Comparison of ENCODE assay signal across 19 cellular contexts in the genomic region with DNA sequence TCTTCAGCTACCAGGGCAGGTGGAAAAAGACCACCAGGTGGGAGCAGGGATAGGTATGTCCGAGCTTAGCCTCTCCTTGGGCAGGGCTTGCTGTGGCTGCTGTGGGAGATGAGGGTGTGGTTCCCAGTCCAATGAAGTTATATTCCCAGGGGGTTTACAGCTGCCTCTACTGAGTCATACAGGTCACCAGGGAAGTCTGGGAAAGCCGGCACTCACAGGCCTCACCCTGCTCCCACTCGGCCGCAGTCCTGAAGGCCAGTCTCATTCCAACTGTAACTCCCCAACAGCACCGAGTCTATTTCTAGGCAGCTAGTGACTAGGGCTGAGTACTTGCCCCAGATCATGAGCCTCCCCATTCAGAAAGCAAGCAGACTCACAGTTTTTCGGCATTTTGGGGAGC.
DNase-seq lines count a peak whose midpoint lies in the region; ATAC-seq and TF ChIP-seq lines count a peak whose summit lies in the region.
"Had no signal": no experiment of that assay in that cellular context is flagged by ENCODE, and none has a peak within 500 bp of the region (broad histone marks: within the 10 kb centered on the region; RNA-seq: fewer than 3 reads in every experiment).

No MANE protein-coding gene starts in this region.

- DNase-seq in MCF 10A (ENCODE audit: unreplicated experiment) (peak; percentile 77), breast epithelium (ENCODE audit: low spot score in 2 of 2) (no peak), mammary epithelial cell (peak; percentile 29), myocyte (ENCODE audit: low read depth) (peak; percentile 51), NCI-H1092 treated with DMSO at 0.1 percent for 48 hours (lab: John Stamatoyannopoulos, UW) (no peak), adrenal gland (no peak), T-helper 17 cell (no peak)
- DNase-seq: CD4-positive, alpha-beta memory T cell; DND-41; GF-D8; KG1; MM.1S; NCI-H1105 treated with DMSO at 0.1 percent for 48 hours; NCI-H1694 treated with DMSO at 0.1 percent for 48 hours; NCI-H345; NCI-H526 treated with DMSO at 0.1 percent for 48 hours; SW 1271 had no signal

- H3K27me3 Mint-ChIP-seq in MCF 10A (ENCODE audit: insufficient read depth, unreplicated experiment) (no peaks in the 10 kb centered on the region), T-helper 17 cell (no peaks in the 10 kb centered on the region)
- H3K27me3 Mint-ChIP-seq: CD4-positive, alpha-beta memory T cell had no signal

- H3K9me3 ChIP-seq in breast epithelium (no peaks in the 10 kb centered on the region), mammary epithelial cell (replicated peaks; ENCODE audit: insufficient read depth, low read length) (no peaks in the 10 kb centered on the region), adrenal gland (replicated peaks in 1 of 3) (no peaks in the 10 kb centered on the region), T-helper 17 cell (ENCODE audit: control insufficient read depth, low read length, poor library complexity, severe bottlenecking) (no peaks in the 10 kb centered on the region)

- WGBS in mammary epithelial cell (ENCODE audit: low coverage, missing lambda C conversion rate), result 79% methylated on average over 6 of the region's 6 CpGs
- WGBS in adrenal gland, 4 donors, result 91 to 98% (median 93%) methylated on average over 5 to 6 of the region's 6 CpGs

- H3K4me1 Mint-ChIP-seq in MCF 10A (ENCODE audit: insufficient read depth, unreplicated experiment) (peaks cover 20% of the 10 kb centered on the region), T-helper 17 cell (peaks cover 12% of the 10 kb centered on the region)

- CTCF ChIA-PET in MCF 10A (lab: Yijun Ruan, JAX), result no interaction called here
- CTCF ChIA-PET in mammary epithelial cell (lab: Charles Lee; ENCODE audit: low non-redundant PET), result no interaction called here

- peaks cover 71% of the 10 kb centered on the region for H3K79me2 ChIP-seq in mammary epithelial cell (ENCODE audit: insufficient read depth, low read length)

- H4K20me1 ChIP-seq in mammary epithelial cell (ENCODE audit: insufficient read depth, low read length), result no peaks in the 10 kb centered on the region

- no peak overlapping the region for H2AFZ ChIP-seq in mammary epithelial cell (ENCODE audit: low read depth, low read length)

- TF ChIP-seq POLR2A in breast epithelium (IDR thresholded peaks at IDR 0.05) (no peak), adrenal gland (IDR thresholded peaks at IDR 0.05) (no peak)

- no peaks in the 10 kb centered on the region for H3K4me1 ChIP-seq in breast epithelium
- H3K4me1 ChIP-seq in mammary epithelial cell (ENCODE audit: insufficient read depth, low read length), result peaks cover 17% of the 10 kb centered on the region
- no peaks in the 10 kb centered on the region for H3K4me1 ChIP-seq in adrenal gland (replicated peaks in 1 of 2)

- POLR2A ChIA-PET in MCF 10A (lab: Yijun Ruan, JAX), result interaction anchor here (0.7 to 1.8 kb wide), 7 partner anchors 10 to 234 kb away, joined by 3 to 8 read pairs (median 4); no protein-coding TSS in a partner anchor

- no peak overlapping the region for H3K4me3 ChIP-seq in breast epithelium
- H3K4me3 ChIP-seq in mammary epithelial cell (replicated peaks in 1 of 3; ENCODE audit: insufficient read depth in 1 of 3, low read depth in 2 of 3, low read length in 3 of 3), result no peak overlapping the region
- no peak overlapping the region for H3K4me3 ChIP-seq in adrenal gland

- H3K36me3 ChIP-seq in breast epithelium, result no peaks in the 10 kb centered on the region
- no peaks in the 10 kb centered on the region for H3K36me3 ChIP-seq in mammary epithelial cell (ENCODE audit: insufficient read depth, low read length)
- H3K36me3 ChIP-seq in adrenal gland (replicated peaks in 1 of 2), result no peaks in the 10 kb centered on the region

- H3K9me3 Mint-ChIP-seq in MCF 10A (ENCODE audit: unreplicated experiment), result no peaks in the 10 kb centered on the region

- peak overlapping the region; percentile 28 for H3K27ac Mint-ChIP-seq in MCF 10A (ENCODE audit: low read depth, unreplicated experiment)
- H3K27ac Mint-ChIP-seq in T-helper 17 cell, result no peak overlapping the region
- H3K27ac Mint-ChIP-seq: CD4-positive, alpha-beta memory T cell had no signal

- dilution Hi-C loops in mammary epithelial cell (cut with HindIII; ENCODE audit: low sequenced_read_pairs), result no loop called here

- H3K4me3 Mint-ChIP-seq in MCF 10A (ENCODE audit: unreplicated experiment), result no peak overlapping the region
- H3K4me3 Mint-ChIP-seq in T-helper 17 cell, result no peak overlapping the region
- H3K4me3 Mint-ChIP-seq: CD4-positive, alpha-beta memory T cell had no signal

- in situ Hi-C loops in mammary epithelial cell (cut with MboI; ENCODE audit: low sequenced_read_pairs in 2 of 2), result no loop called here

- H3K4me2 ChIP-seq in mammary epithelial cell (ENCODE audit: insufficient read depth, low read depth, low read length), result no peak overlapping the region

- no peaks in the 10 kb centered on the region for H3K36me3 Mint-ChIP-seq in MCF 10A (ENCODE audit: insufficient read depth, unreplicated experiment)
- peaks cover 3% of the 10 kb centered on the region for H3K36me3 Mint-ChIP-seq in T-helper 17 cell (ENCODE audit: low read depth)

- no peak for TF ChIP-seq CTCF in MCF 10A (IDR thresholded peaks at IDR 0.05; ENCODE audit: unreplicated experiment)
- TF ChIP-seq CTCF in breast epithelium (IDR thresholded peaks at IDR 0.05), result no peak
- TF ChIP-seq CTCF in mammary epithelial cell (conservative IDR thresholded peaks at IDR 0.05 in 1 of 2, IDR thresholded peaks at IDR 0.05 in 1 of 2; ENCODE audit: extremely low read depth in 1 of 2, insufficient read depth in 1 of 2, low read depth in 1 of 2, low read length in 2 of 2), result no peak
- no peak for TF ChIP-seq CTCF in adrenal gland (IDR thresholded peaks at IDR 0.05)

- H3K27ac ChIP-seq in breast epithelium (no peak overlapping the region), mammary epithelial cell (ENCODE audit: insufficient read depth, low read depth, low read length) (peak overlapping the region; percentile 4), adrenal gland (no peak overlapping the region)
- H3K27ac ChIP-seq: 22Rv1 had no signal

- no peak overlapping the region for H3K9ac ChIP-seq in mammary epithelial cell (ENCODE audit: insufficient read depth, low read length)

- BruUV-seq in MCF 10A (replicated peaks; lab: Mats Ljungman, UMichigan), result no TSS peak
- BruUV-seq in mammary epithelial cell (replicated peaks; lab: Mats Ljungman, UMichigan), result no TSS peak

- ATAC-seq in HG02763 (IDR thresholded peaks at IDR 0.05; ENCODE audit: unreplicated experiment) (no peak), T-helper 17 cell (no peak)

- H3K27me3 ChIP-seq in breast epithelium, result no peaks in the 10 kb centered on the region
- no peaks in the 10 kb centered on the region for H3K27me3 ChIP-seq in mammary epithelial cell (ENCODE audit: insufficient read depth, low read length)
- no peaks in the 10 kb centered on the region for H3K27me3 ChIP-seq in adrenal gland

- intact Hi-C loops in MCF 10A (cut with micrococcal nuclease), result loop anchor here (5.0 kb wide), 1 partner anchor 76 kb away; the partner anchor contains the start of gene FNDC3A
- intact Hi-C loops in breast epithelium (cut with DNase I; ENCODE audit: low total_unique reads), result no loop called here
- intact Hi-C loops in mammary epithelial cell (cut with micrococcal nuclease), result no loop called here
- intact Hi-C loops in adrenal gland (cut with DNase I), result no loop called here

Comparison
In these comparisons a context has a peak if more than half of its experiments do, and no peak if none do; other contexts are left out.
1. DNase-seq: peak in MCF 10A (single experiment), mammary epithelial cell (single experiment) and myocyte (single experiment); none in breast epithelium (0 of 2), NCI-H1092 treated with DMSO at 0.1 percent for 48 hours (single experiment), adrenal gland (0 of 7) and T-helper 17 cell (0 of 3).